Comparison of ENCODE assay signal across 8 cellular contexts in genomic region chr1:100351095-100351884, GRCh38. TPM values are rescaled to one million over a fixed set of nuclear protein-coding genes. Genes with fewer than 3 reads are reported as not detected.
DNase-seq lines count a peak whose midpoint lies in the region; ATAC-seq, FAIRE-seq and TF ChIP-seq lines count a peak whose summit lies in the region.

No MANE protein-coding gene starts in this region.

- no peaks in the 10 kb centered on the region for H3K36me3 ChIP-seq in kidney (ENCODE audit: control insufficient read depth in 1 of 2, insufficient read depth in 2 of 2, low read length in 2 of 2)

- TF ChIP-seq CTCF in kidney (IDR thresholded peaks at IDR 0.05; ENCODE audit: borderline replicate concordance, extremely low read depth, insufficient read depth) = peak; percentile 34

- H3K9me3 ChIP-seq in kidney (ENCODE audit: control insufficient read depth in 1 of 2, low read length in 2 of 2) = no peaks in the 10 kb centered on the region

- peaks cover 5 to 9% of the 10 kb centered on the region in 2 donors for H3K4me1 ChIP-seq in kidney (ENCODE audit: control insufficient read depth in 1 of 2, insufficient read depth in 1 of 2, low read depth in 1 of 2, low read length in 2 of 2)

- peak overlapping the region; percentile 88 to 97 for H3K27ac ChIP-seq in kidney (ENCODE audit: low read depth in 2 of 2, low read length in 2 of 2)

- intact Hi-C loops in kidney (cut with DNase I) = no loop called here

- ATAC-seq in GM19025 (IDR thresholded peaks at IDR 0.05; ENCODE audit: low read depth, unreplicated experiment) (peak; percentile 58), HG03280 (IDR thresholded peaks at IDR 0.05; ENCODE audit: unreplicated experiment) (peak; percentile 63)

- DNase-seq in AML-193 (lab: John Stamatoyannopoulos, UW) (peak; percentile 92 to 95), NCI-H345 treated with DMSO at 0.1 percent for 48 hours (lab: John Stamatoyannopoulos, UW; ENCODE audit: unreplicated experiment) (peak; percentile 93), cerebellum (ENCODE audit: low spot score) (peak; percentile 23), kidney (peak; percentile 92)
- DNase-seq in activated CD4-positive, CD25-positive, alpha-beta regulatory T cell treated with anti-CD3 and anti-CD28 coated beads, Interleukin-2, amount 50 U/mL, for 16 hours (ENCODE audit: low read depth, low spot score) = peak; percentile 73
- DNase-seq in stimulated activated CD4-positive, alpha-beta T cell treated with anti-CD3 and anti-CD28 coated beads, Interleukin-15, amount 100 ng/mL, for 1 hour (ENCODE audit: low read depth in 1 of 2, low spot score in 1 of 2) = peak; percentile 66 to 71

- H3K4me3 ChIP-seq in kidney (ENCODE audit: low read length in 2 of 2) = peak overlapping the region; percentile 81 to 93

- H3K9ac ChIP-seq in kidney (ENCODE audit: low read length in 2 of 2) = peak overlapping the region; percentile 7 to 89

- FAIRE-seq in kidney (lab: Jason Lieb, UNC) = no peak

RNA-seq across cellular contexts. Expression of gene CDC14A, which starts 1.0 kb away (rescaled TPM):
- total RNA-seq in cerebellum (11.4 TPM), kidney (11.9 TPM)
- 4.7 TPM for polyA plus RNA-seq in kidney (ENCODE audit: insufficient read depth, low read depth, low replicate concordance)

Comparison
In these comparisons a context has a peak if more than half of its experiments do, and no peak if none do; other contexts are left out.
1. Peak in every context shown above with its lines: DNase-seq, ATAC-seq, H3K4me3 ChIP-seq and H3K27ac ChIP-seq.
2. DNase-seq: peak in every context shown above with its lines; median percentile 94 in AML-193; 93 in NCI-H345 treated with DMSO at 0.1 percent for 48 hours; 92 in kidney; 73 in activated CD4-positive, CD25-positive, alpha-beta regulatory T cell treated with anti-CD3 and anti-CD28 coated beads, Interleukin-2, amount 50 U/mL, for 16 hours; 68 in stimulated activated CD4-positive, alpha-beta T cell treated with anti-CD3 and anti-CD28 coated beads, Interleukin-15, amount 100 ng/mL, for 1 hour; 23 in cerebellum.